Comparison of ENCODE assay signal across 11 cellular contexts in the genomic region with DNA sequence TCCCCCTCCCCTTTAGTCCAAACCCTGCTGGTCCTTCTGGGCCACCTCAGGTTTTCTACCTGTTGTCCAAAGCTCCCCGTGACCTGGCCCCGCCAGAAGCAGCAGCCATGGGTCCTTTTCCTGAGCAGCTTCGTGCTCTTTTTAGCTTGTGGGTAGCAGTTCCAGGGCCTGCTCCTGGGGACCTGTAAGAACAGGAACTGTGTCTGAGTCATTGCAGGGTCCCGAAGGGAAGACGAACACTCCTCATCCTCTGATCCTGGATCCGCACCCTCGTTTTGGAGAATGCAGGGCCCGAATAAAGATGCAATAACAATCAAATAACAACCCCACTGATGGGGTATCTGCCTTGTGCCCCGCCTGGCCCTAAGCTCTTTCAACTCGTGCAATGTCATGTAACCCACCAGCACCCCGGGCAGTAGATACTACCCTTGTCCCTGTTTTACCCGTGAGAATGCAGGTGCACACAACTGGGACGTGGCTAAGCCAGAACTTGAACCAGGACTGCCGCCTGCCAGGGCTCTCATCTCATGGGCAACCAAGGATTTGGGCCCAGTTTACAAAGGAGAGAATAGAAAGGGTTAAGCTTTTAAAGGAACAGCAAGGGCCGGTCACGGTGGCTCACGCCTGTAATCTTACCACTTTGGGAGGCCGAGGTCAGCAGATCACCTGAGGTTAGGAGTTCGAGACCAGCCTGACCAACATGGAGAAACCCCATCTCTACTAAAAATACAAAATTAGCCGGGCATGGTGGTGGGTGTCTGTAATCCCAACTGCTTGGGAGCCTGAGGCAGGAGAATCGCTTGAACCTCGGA. TPM values are rescaled to one million over a fixed set of nuclear protein-coding genes. Genes with fewer than 3 reads are reported as not detected.
DNase-seq lines count a peak whose midpoint lies in the region; ATAC-seq and TF ChIP-seq lines count a peak whose summit lies in the region.
"Had no signal": no experiment of that assay in that cellular context is flagged by ENCODE, and none has a peak within 500 bp of the region (broad histone marks: within the 10 kb centered on the region; RNA-seq: fewer than 3 reads in every experiment).

No MANE protein-coding gene starts in this region.

- no peak for TF ChIP-seq POLR2A in gastroesophageal sphincter (IDR thresholded peaks at IDR 0.05)

- POLR2A ChIA-PET in A673 (lab: Charles Lee; ENCODE audit: low non-redundant PET): no interaction called here

- no peak for TF ChIP-seq EP300 in gastroesophageal sphincter (IDR thresholded peaks at IDR 0.05)

- TF ChIP-seq CTCF in A673 (conservative IDR thresholded peaks at IDR 0.05; ENCODE audit: low read depth, low read length) (no peak), GM12875 (IDR thresholded peaks at IDR 0.05; ENCODE audit: borderline replicate concordance, insufficient read depth, low read depth, low read length) (no peak), gastroesophageal sphincter (IDR thresholded peaks at IDR 0.05) (no peak)

- 84 to 97% methylated on average over 9 of the region's 22 CpGs for WGBS in gastroesophageal sphincter (ENCODE audit: low coverage in 1 of 2), 2 donors

- no peaks in the 10 kb centered on the region for H3K9me3 ChIP-seq in A673 (ENCODE audit: low read depth, low read length, poor library complexity, severe bottlenecking)
- H3K9me3 ChIP-seq in T-helper 17 cell (ENCODE audit: control insufficient read depth, low read length, poor library complexity, severe bottlenecking): no peaks in the 10 kb centered on the region
- H3K9me3 ChIP-seq in gastroesophageal sphincter: no peaks in the 10 kb centered on the region

- peaks cover 24% of the 10 kb centered on the region for H3K4me1 Mint-ChIP-seq in T-helper 17 cell

- H3K36me3 ChIP-seq in A673 (ENCODE audit: insufficient read depth, low read length, poor library complexity, severe bottlenecking) (peaks cover 3% of the 10 kb centered on the region), gastroesophageal sphincter (no peaks in the 10 kb centered on the region)

- no peak overlapping the region for H3K4me3 Mint-ChIP-seq in T-helper 17 cell
- H3K4me3 Mint-ChIP-seq: activated CD8-positive, alpha-beta memory T cell treated with anti-CD3 and anti-CD28 coated beads, Interleukin-2, amount 10 ng/mL, durations not matched to agents 7 days and 5 days; type B pancreatic cell had no signal

- no TSS peak for BruUV-seq in A673 (replicated peaks; lab: Mats Ljungman, UMichigan)

- H3K4me1 ChIP-seq in A673 (ENCODE audit: insufficient read depth, low read length, poor library complexity, severe bottlenecking) (peaks cover 30% of the 10 kb centered on the region), gastroesophageal sphincter (peaks cover 0 to 96% (median 24%) of the 10 kb centered on the region in 3 donors)

- H3K4me3 ChIP-seq in A673 (ENCODE audit: low read depth, low read length, poor library complexity, severe bottlenecking) (no peak overlapping the region), GM12875 (ENCODE audit: low read depth, low read length) (peak overlapping the region; percentile 11), gastroesophageal sphincter (no peak overlapping the region)

- H3K27me3 ChIP-seq in A673 (replicated peaks; ENCODE audit: insufficient read depth, low read depth, low read length, poor library complexity): no peaks in the 10 kb centered on the region
- no peaks in the 10 kb centered on the region for H3K27me3 ChIP-seq in gastroesophageal sphincter

- no peaks in the 10 kb centered on the region for H3K27me3 Mint-ChIP-seq in T-helper 17 cell
- H3K27me3 Mint-ChIP-seq: activated CD8-positive, alpha-beta memory T cell treated with anti-CD3 and anti-CD28 coated beads, Interleukin-2, amount 10 ng/mL, durations not matched to agents 7 days and 5 days; type B pancreatic cell had no signal

- H3K27ac ChIP-seq in A673 (ENCODE audit: low read depth, low read length, poor library complexity, severe bottlenecking) (peak overlapping the region; percentile 64), gastroesophageal sphincter (peak overlapping the region in 3 of 4 donors; percentile 9 to 68 (median 61))
- H3K27ac ChIP-seq: C4-2B had no signal

- H3K36me3 Mint-ChIP-seq in T-helper 17 cell (ENCODE audit: low read depth): no peaks in the 10 kb centered on the region
- H3K36me3 Mint-ChIP-seq: activated CD8-positive, alpha-beta memory T cell treated with anti-CD3 and anti-CD28 coated beads, Interleukin-2, amount 10 ng/mL, durations not matched to agents 7 days and 5 days; type B pancreatic cell had no signal

- DNase-seq in A673 (ENCODE audit: low spot score) (peak; percentile 39), T-helper 17 cell (no peak), SHP77 (lab: John Stamatoyannopoulos, UW) (no peak), NCI-H2107 (lab: John Stamatoyannopoulos, UW) (no peak), GOT3 (lab: John Stamatoyannopoulos, UW) (no peak)

- H3K27ac Mint-ChIP-seq in T-helper 17 cell: peak overlapping the region; percentile 72
- H3K27ac Mint-ChIP-seq: type B pancreatic cell had no signal

- ATAC-seq in T-helper 17 cell: no peak
- no peak for ATAC-seq in gastroesophageal sphincter
- no peak for ATAC-seq in HG02588 (IDR thresholded peaks at IDR 0.05; ENCODE audit: unreplicated experiment)

- CTCF ChIA-PET in A673 (lab: Charles Lee): no interaction called here

- intact Hi-C loops in A673 (cut with micrococcal nuclease; ENCODE audit: unreplicated experiment): loop anchor here (10.0 kb wide), 1 partner anchor 166 kb away; no protein-coding TSS in a partner anchor

RNA-seq across cellular contexts. Expression of gene NEK6, which starts 33.2 kb away (rescaled TPM):
- total RNA-seq in A673 (2021) (23.3 and 35.9 TPM in 2 replicates), T-helper 17 cell (10 to 100 TPM in 1 of 2 donors, 1 to 10 TPM in 1; 7.8 to 12.7 TPM), gastroesophageal sphincter (10 to 100 TPM; 13.2 to 31.7 (median 19.3) TPM)
